Comparison of ENCODE assay signal across 8 cellular contexts in genomic region chr22:46073683-46074504, GRCh38.
DNase-seq lines count a peak whose midpoint lies in the region; ATAC-seq and TF ChIP-seq lines count a peak whose summit lies in the region.

No MANE protein-coding gene starts in this region.

- no peak overlapping the region for H3K27ac Mint-ChIP-seq in stimulated activated effector memory CD8-positive, alpha-beta T cell treated with anti-CD3 and anti-CD28 coated beads, Interleukin-12 subunit alpha, Interleukin-12 subunit beta, amount 100 ng/mL, for 72 hours

- H3K4me1 ChIP-seq in BE2C, result no peaks in the 10 kb centered on the region
- peaks cover 53% of the 10 kb centered on the region for H3K4me1 ChIP-seq in mucosa of stomach (ENCODE audit: control insufficient read depth, insufficient read depth, low read length)

- H3K4me3 ChIP-seq in BE2C (ENCODE audit: low read depth, low read length) (peak overlapping the region; percentile 90), mucosa of stomach (ENCODE audit: low read length) (peak overlapping the region; percentile 66)

- no peaks in the 10 kb centered on the region for H3K27me3 ChIP-seq in BE2C
- no peaks in the 10 kb centered on the region for H3K27me3 ChIP-seq in mucosa of stomach (ENCODE audit: control insufficient read depth, insufficient read depth, low read length)

- H3K9me3 ChIP-seq in BE2C (no peaks in the 10 kb centered on the region), mucosa of stomach (ENCODE audit: control insufficient read depth, low read length) (no peaks in the 10 kb centered on the region)

- H3K4me3 Mint-ChIP-seq in stimulated activated effector memory CD8-positive, alpha-beta T cell treated with anti-CD3 and anti-CD28 coated beads, Interleukin-12 subunit alpha, Interleukin-12 subunit beta, amount 100 ng/mL, for 72 hours, result no peak overlapping the region

- no peak for TF ChIP-seq CTCF in BE2C (IDR thresholded peaks at IDR 0.05; ENCODE audit: low read depth, low read length)

- H3K36me3 Mint-ChIP-seq in stimulated activated effector memory CD8-positive, alpha-beta T cell treated with anti-CD3 and anti-CD28 coated beads, Interleukin-12 subunit alpha, Interleukin-12 subunit beta, amount 100 ng/mL, for 72 hours, result no peaks in the 10 kb centered on the region

- H3K36me3 ChIP-seq in BE2C, result peaks cover 69% of the 10 kb centered on the region
- H3K36me3 ChIP-seq in mucosa of stomach (ENCODE audit: control insufficient read depth, insufficient read depth, low read length), result peaks cover 15% of the 10 kb centered on the region

- H3K4me1 Mint-ChIP-seq in stimulated activated effector memory CD8-positive, alpha-beta T cell treated with anti-CD3 and anti-CD28 coated beads, Interleukin-12 subunit alpha, Interleukin-12 subunit beta, amount 100 ng/mL, for 72 hours, result peaks cover 8% of the 10 kb centered on the region

- DNase-seq in BE2C (peak; percentile 59), Kasumi-1 (lab: John Stamatoyannopoulos, UW) (peak; percentile 13), dedifferentiated amniotic fluid mesenchymal stem cell (ENCODE audit: extremely low spot score) (peak; percentile 48), DMS79 (lab: John Stamatoyannopoulos, UW) (no peak), islet precursor cell (no peak)
- no peak for DNase-seq in stimulated activated effector memory CD8-positive, alpha-beta T cell treated with anti-CD3 and anti-CD28 coated beads, Interleukin-12 subunit alpha, Interleukin-12 subunit beta, amount 100 ng/mL, for 72 hours (ENCODE audit: low spot score in 2 of 2)
- DNase-seq in stimulated activated naive CD4-positive, alpha-beta T cell (lab: John Stamatoyannopoulos, UW), result no peak

- H3K9ac ChIP-seq in mucosa of stomach (ENCODE audit: low read length), result peak overlapping the region; percentile 96

- H3K9me3 Mint-ChIP-seq in stimulated activated effector memory CD8-positive, alpha-beta T cell treated with anti-CD3 and anti-CD28 coated beads, Interleukin-12 subunit alpha, Interleukin-12 subunit beta, amount 100 ng/mL, for 72 hours, result no peaks in the 10 kb centered on the region

- ATAC-seq in stimulated activated effector memory CD8-positive, alpha-beta T cell treated with anti-CD3 and anti-CD28 coated beads, Interleukin-12 subunit alpha, Interleukin-12 subunit beta, amount 100 ng/mL, for 72 hours, result no peak

Comparison
In these comparisons a context has a peak if more than half of its experiments do, and no peak if none do; other contexts are left out.
1. DNase-seq: peak in BE2C (single experiment), Kasumi-1 (2 of 2) and dedifferentiated amniotic fluid mesenchymal stem cell (single experiment); none in stimulated activated effector memory CD8-positive, alpha-beta T cell treated with anti-CD3 and anti-CD28 coated beads, Interleukin-12 subunit alpha, Interleukin-12 subunit beta, amount 100 ng/mL, for 72 hours (0 of 2), DMS79 (single experiment), islet precursor cell (single experiment) and stimulated activated naive CD4-positive, alpha-beta T cell (0 of 6).